ENCODE assay signal across 8 cellular contexts in genomic region chr17:17693955-17694228, GRCh38. TPM values are rescaled to one million over a fixed set of nuclear protein-coding genes. Genes with fewer than 3 reads are reported as not detected.
DNase-seq lines count a peak whose midpoint lies in the region; ATAC-seq and TF ChIP-seq lines count a peak whose summit lies in the region.

No MANE protein-coding gene starts in this region.

- H3K36me3 ChIP-seq in RWPE2 (ENCODE audit: low read depth) (peaks cover 4% of the 10 kb centered on the region), gastrocnemius medialis (no peaks in the 10 kb centered on the region)

- no peak for TF ChIP-seq POLR2A in gastrocnemius medialis (IDR thresholded peaks at IDR 0.05)

- DNase-seq in RWPE2 (ENCODE audit: low spot score) (no peak), gastrocnemius medialis (peak in 1 of 2 donors; percentile 41), NCI-H2227 treated with DMSO at 0.1 percent for 48 hours (lab: John Stamatoyannopoulos, UW) (no peak), SHP77 treated with DMSO at 0.1 percent for 48 hours (lab: John Stamatoyannopoulos, UW) (no peak), SKM-1 (lab: John Stamatoyannopoulos, UW; ENCODE audit: unreplicated experiment) (no peak)
- DNase-seq in stimulated activated CD4-positive, alpha-beta T cell treated with anti-CD3 and anti-CD28 coated beads, Interleukin-12 subunit alpha, Interleukin-12 subunit beta, amount 100 ng/mL, for 4 hours = no peak

- ATAC-seq in GM19452 (IDR thresholded peaks at IDR 0.05; ENCODE audit: unreplicated experiment) (peak; percentile 1), RWPE2 (ENCODE audit: low read depth) (peak; percentile 24; the same call in 2 of the 3 replicates), esophagus mucosa (peak; percentile 77), gastrocnemius medialis (peak; percentile 16 to 26)

- in situ Hi-C loops in gastrocnemius medialis (cut with MboI; ENCODE audit: low sequenced_read_pairs in 4 of 4) = loop anchor here (25.0 kb wide), 2 partner anchors 93 to 168 kb away; no protein-coding TSS in a partner anchor

- H3K4me3 ChIP-seq in RWPE2 (ENCODE audit: severe bottlenecking) (peak overlapping the region; percentile 44), gastrocnemius medialis (peak overlapping the region; percentile 66 to 95 (median 77))

- intact Hi-C loops in gastrocnemius medialis (cut with DNase I; ENCODE audit: low total_unique reads) = loop anchor here (1.0 to 5.0 kb wide), 3 partner anchors 12 to 158 kb away; no protein-coding TSS in a partner anchor

- peak overlapping the region; percentile 98 for H3K27ac ChIP-seq in RWPE2 (ENCODE audit: poor library complexity, severe bottlenecking)
- peak overlapping the region; percentile 88 to 99 (median 96) for H3K27ac ChIP-seq in gastrocnemius medialis

- peaks cover 74% of the 10 kb centered on the region for H3K4me1 ChIP-seq in RWPE2 (ENCODE audit: insufficient read depth, poor library complexity, severe bottlenecking)
- peaks cover 49 to 59% of the 10 kb centered on the region in 2 donors for H3K4me1 ChIP-seq in gastrocnemius medialis

- no peak for TF ChIP-seq CTCF in RWPE2 (IDR thresholded peaks at IDR 0.05; ENCODE audit: poor library complexity, severe bottlenecking)
- TF ChIP-seq CTCF in gastrocnemius medialis (IDR thresholded peaks at IDR 0.05 in 4 of 5, conservative IDR thresholded peaks at IDR 0.05 in 1 of 5) = no peak

- H3K27me3 ChIP-seq in RWPE2 (ENCODE audit: insufficient read depth, poor library complexity, severe bottlenecking) = no peaks in the 10 kb centered on the region
- H3K27me3 ChIP-seq in gastrocnemius medialis = no peaks in the 10 kb centered on the region

- H3K9me3 ChIP-seq in RWPE2 (ENCODE audit: severe bottlenecking) = no peaks in the 10 kb centered on the region
- no peaks in the 10 kb centered on the region for H3K9me3 ChIP-seq in gastrocnemius medialis

RNA-seq across cellular contexts. Expression of gene RAI1, which starts 12.6 kb away (rescaled TPM):
- total RNA-seq in esophagus mucosa (20.4 TPM), gastrocnemius medialis (1 to 10 TPM; 2.1 to 6.7 (median 4.3) TPM)

Comparison
In these comparisons a context has a peak if more than half of its experiments do, and no peak if none do; other contexts are left out.
1. ATAC-seq: peak in every context shown above with its lines; median percentile 77 in esophagus mucosa; 24 in RWPE2; 21 in gastrocnemius medialis; 1 in GM19452.